In genomic region chr12:116598341-116599284, GRCh38 we compare ENCODE assay signal across 1 cellular context.
TF ChIP-seq lines count a peak whose summit lies in the region.

No MANE protein-coding gene starts in this region.

TF ChIP-seq in K562, 482 proteins besides CTCF, POLR2A, EP300 and RAD21 (continued from another document and continues in another):
- TF ChIP-seq AFF1 (IDR thresholded peaks at IDR 0.05; ENCODE audit: low read depth in 1 of 2, partially characterized antibody in 2 of 2): peak in 1 of 2 experiments; percentile 25
- TF ChIP-seq ZBTB43 (CRISPR knock-in tag; IDR thresholded peaks at IDR 0.05): no peak
- TF ChIP-seq RAD51 (IDR thresholded peaks at IDR 0.05; ENCODE audit: borderline replicate concordance, low read depth): peak; percentile 0; the same call in 1 of the 2 replicates
- no peak for TF ChIP-seq BCLAF1 (IDR thresholded peaks at IDR 0.05; ENCODE audit: borderline replicate concordance in 1 of 2, control insufficient read depth in 1 of 2, low read depth in 2 of 2, low read length in 1 of 2)
- TF ChIP-seq HINFP (tag; conservative IDR thresholded peaks at IDR 0.05; ENCODE audit: low read depth): 0 out of 2 replicates have a peak, but pooled peaks have one; percentile 15
- no peak; the same call in 1 of the 2 replicates for TF ChIP-seq CLOCK (CRISPR knock-in tag; IDR thresholded peaks at IDR 0.05; ENCODE audit: borderline replicate concordance)
- 0 out of 2 replicates have a peak, but pooled peaks have one; percentile 54 for TF ChIP-seq SMAD3 (CRISPR knock-in tag; conservative IDR thresholded peaks at IDR 0.05)
- 0 out of 2 replicates have a peak, but pooled peaks have one; percentile 11 for TF ChIP-seq ZNF583 (CRISPR knock-in tag; IDR thresholded peaks at IDR 0.05)
- peak; percentile 44; the same call in 1 of the 2 replicates for TF ChIP-seq CXXC5 (CRISPR knock-in tag; IDR thresholded peaks at IDR 0.05)
- 0 out of 2 replicates have a peak, but pooled peaks have one; percentile 19 for TF ChIP-seq RB1 (IDR thresholded peaks at IDR 0.05; ENCODE audit: low read depth)
- TF ChIP-seq MYC (IDR thresholded peaks at IDR 0.05; ENCODE audit: low read depth, low read length): peak; percentile 46
- no peak for TF ChIP-seq MYC (CRISPR knock-in tag; IDR thresholded peaks at IDR 0.05; ENCODE audit: borderline replicate concordance, low read depth)
- TF ChIP-seq MTA2 (IDR thresholded peaks at IDR 0.05; ENCODE audit: low read depth): peak; percentile 51; the same call in 1 of the 2 replicates
- peak in 1 of 2 experiments; percentile 30; a peak in 1 of 4 replicates for TF ChIP-seq NRF1 (conservative IDR thresholded peaks at IDR 0.05 in 1 of 2, IDR thresholded peaks at IDR 0.05 in 1 of 2)
- peak; percentile 56 to 76; a peak in 2 of 4 replicates for TF ChIP-seq TRIM24 (IDR thresholded peaks at IDR 0.05)
- peak; percentile 67; the same call in 1 of the 2 replicates for TF ChIP-seq KLF6 (CRISPR knock-in tag; IDR thresholded peaks at IDR 0.05; ENCODE audit: borderline replicate concordance)
- TF ChIP-seq TCF7L2 (IDR thresholded peaks at IDR 0.05; ENCODE audit: low read depth, low read length): no peak
- TF ChIP-seq ZNF175 (CRISPR knock-in tag; IDR thresholded peaks at IDR 0.05; ENCODE audit: low read depth): no peak; the same call in 1 of the 2 replicates
- peak; percentile 87 for TF ChIP-seq SMARCE1 (IDR thresholded peaks at IDR 0.05)
- 0 out of 2 replicates have a peak, but pooled peaks have one; percentile 34 for TF ChIP-seq ZNF395 (CRISPR knock-in tag; IDR thresholded peaks at IDR 0.05)
- TF ChIP-seq FOXM1 (IDR thresholded peaks at IDR 0.05; ENCODE audit: low read depth): peak; percentile 48; the same call in 1 of the 2 replicates
- no peak for TF ChIP-seq FOXM1 (CRISPR knock-in tag; IDR thresholded peaks at IDR 0.05; ENCODE audit: low read depth)
- peak; percentile 23 for TF ChIP-seq TBP (optimal IDR thresholded peaks at IDR 0.05; ENCODE audit: low read depth, low read length)
- no peak for TF ChIP-seq ZNF133 (CRISPR knock-in tag; IDR thresholded peaks at IDR 0.05)
- TF ChIP-seq ELF1 (tag; IDR thresholded peaks at IDR 0.05): peak; percentile 12; the same call in 1 of the 2 replicates
- TF ChIP-seq IFI16 (CRISPR knock-in tag; IDR thresholded peaks at IDR 0.05): no peak
- peak; percentile 27 for TF ChIP-seq TCF3 (CRISPR knock-in tag; IDR thresholded peaks at IDR 0.05)
- TF ChIP-seq KDM4B (IDR thresholded peaks at IDR 0.05; ENCODE audit: borderline replicate concordance in 2 of 2, low read depth in 1 of 2): no peak
- peak; percentile 39 for TF ChIP-seq BRD9 (IDR thresholded peaks at IDR 0.05; ENCODE audit: low read depth, partially characterized antibody)
- peak; percentile 82 for TF ChIP-seq CTBP1 (IDR thresholded peaks at IDR 0.05; ENCODE audit: borderline replicate concordance)
- no peak for TF ChIP-seq ZNF23 (CRISPR knock-in tag; IDR thresholded peaks at IDR 0.05)
- TF ChIP-seq XRCC3 (IDR thresholded peaks at IDR 0.05): no peak
- peak in 1 of 2 experiments; percentile 13; a peak in 1 of 3 replicates for TF ChIP-seq CBX3 (IDR thresholded peaks at IDR 0.05; ENCODE audit: borderline replicate concordance in 1 of 2, low read length in 2 of 2)
- TF ChIP-seq ZNF224 (CRISPR knock-in tag; IDR thresholded peaks at IDR 0.05): no peak
- TF ChIP-seq GATA2 (CRISPR knock-in tag; IDR thresholded peaks at IDR 0.05): peak; percentile 60
- TF ChIP-seq HDGF (IDR thresholded peaks at IDR 0.05): no peak
- no peak for TF ChIP-seq ZNF277 (CRISPR knock-in tag; IDR thresholded peaks at IDR 0.05; ENCODE audit: borderline replicate concordance)
- TF ChIP-seq STAT5A (IDR thresholded peaks at IDR 0.05; ENCODE audit: borderline replicate concordance, low read length): peak; percentile 31; the same call in 1 of the 2 replicates
- TF ChIP-seq PTTG1 (tag; IDR thresholded peaks at IDR 0.05; ENCODE audit: low read depth): peak; percentile 44
- TF ChIP-seq SNIP1 (IDR thresholded peaks at IDR 0.05; ENCODE audit: low read depth): no peak
- TF ChIP-seq ZNF347 (CRISPR knock-in tag; IDR thresholded peaks at IDR 0.05; ENCODE audit: low read depth): no peak
- TF ChIP-seq KHSRP (IDR thresholded peaks at IDR 0.05): no peak
- TF ChIP-seq DEAF1 (CRISPR knock-in tag; IDR thresholded peaks at IDR 0.05): no peak
- TF ChIP-seq ZNF184 (CRISPR knock-in tag; IDR thresholded peaks at IDR 0.05): no peak
- peak; percentile 87; the same call in 1 of the 2 replicates for TF ChIP-seq GATAD2B (IDR thresholded peaks at IDR 0.05; ENCODE audit: borderline replicate concordance)
- TF ChIP-seq COPS2 (conservative IDR thresholded peaks at IDR 0.05): no peak
- TF ChIP-seq TEAD1 (CRISPR knock-in tag; IDR thresholded peaks at IDR 0.05): 0 out of 4 replicates have a peak, but pooled peaks of 1 of the 2 experiments have one; percentile 17
